Comparison of ENCODE assay signal across 1 cellular context in genomic region chr19:2237051-2237868, GRCh38.
TF ChIP-seq lines count a peak whose summit lies in the region.

No MANE protein-coding gene starts in this region.

TF ChIP-seq in GM12878, 131 proteins besides CTCF, POLR2A, EP300 and RAD21:
- TF ChIP-seq NRF1 (conservative IDR thresholded peaks at IDR 0.05; ENCODE audit: low read depth, low read length) (no peak), ZBTB40 (IDR thresholded peaks at IDR 0.05; ENCODE audit: borderline replicate concordance) (0 out of 2 replicates have a peak, but pooled peaks have one; percentile 23), ATF3 (IDR thresholded peaks at IDR 0.05; ENCODE audit: borderline replicate concordance, extremely low read depth, low read depth, low read length) (no peak), SIN3A (IDR thresholded peaks at IDR 0.05; ENCODE audit: low read depth, low read length) (no peak), HDGF (IDR thresholded peaks at IDR 0.05) (no peak), DPF2 (IDR thresholded peaks at IDR 0.05) (no peak), E2F4 (IDR thresholded peaks at IDR 0.05; ENCODE audit: low read depth, low read length) (no peak), EGR1 (IDR thresholded peaks at IDR 0.05; ENCODE audit: borderline replicate concordance in 1 of 2, low read depth in 2 of 2, low read length in 2 of 2) (no peak), ZNF207 (IDR thresholded peaks at IDR 0.05; ENCODE audit: borderline replicate concordance) (no peak), RUNX3 (IDR thresholded peaks at IDR 0.05; ENCODE audit: low read length) (no peak), SMAD1 (IDR thresholded peaks at IDR 0.05; ENCODE audit: low read depth, partially characterized antibody) (no peak), NR2C2 (IDR thresholded peaks at IDR 0.05; ENCODE audit: borderline replicate concordance, control insufficient read depth, insufficient read length, low read depth) (no peak), ESRRA (IDR thresholded peaks at IDR 0.05; ENCODE audit: low read length) (no peak), SMAD5 (IDR thresholded peaks at IDR 0.05; ENCODE audit: low read depth) (0 out of 2 replicates have a peak, but pooled peaks have one; percentile 5), HSF1 (IDR thresholded peaks at IDR 0.05; ENCODE audit: low read depth, low read length) (no peak), HDAC6 (IDR thresholded peaks at IDR 0.05; ENCODE audit: unreplicated experiment) (no peak), ZSCAN29 (IDR thresholded peaks at IDR 0.05) (no peak), KDM1A (IDR thresholded peaks at IDR 0.05; ENCODE audit: borderline replicate concordance) (no peak), E4F1 (IDR thresholded peaks at IDR 0.05; ENCODE audit: borderline replicate concordance, partially characterized antibody) (no peak), HDAC2 (IDR thresholded peaks at IDR 0.05) (no peak), ZNF687 (IDR thresholded peaks at IDR 0.05) (no peak), CEBPZ (IDR thresholded peaks at IDR 0.05; ENCODE audit: low read depth, low read length) (no peak), TAF1 (IDR thresholded peaks at IDR 0.05; ENCODE audit: borderline replicate concordance, low read depth, low read length) (no peak), MLLT1 (IDR thresholded peaks at IDR 0.05) (peak; percentile 94), ZBTB4 (CRISPR knock-in tag; IDR thresholded peaks at IDR 0.05) (no peak), MXI1 (IDR thresholded peaks at IDR 0.05; ENCODE audit: low read depth, low read length) (no peak), CHD4 (IDR thresholded peaks at IDR 0.05) (no peak)
TF ChIP-seq in GM12878: peak in this region for 3.
